In the genomic region with DNA sequence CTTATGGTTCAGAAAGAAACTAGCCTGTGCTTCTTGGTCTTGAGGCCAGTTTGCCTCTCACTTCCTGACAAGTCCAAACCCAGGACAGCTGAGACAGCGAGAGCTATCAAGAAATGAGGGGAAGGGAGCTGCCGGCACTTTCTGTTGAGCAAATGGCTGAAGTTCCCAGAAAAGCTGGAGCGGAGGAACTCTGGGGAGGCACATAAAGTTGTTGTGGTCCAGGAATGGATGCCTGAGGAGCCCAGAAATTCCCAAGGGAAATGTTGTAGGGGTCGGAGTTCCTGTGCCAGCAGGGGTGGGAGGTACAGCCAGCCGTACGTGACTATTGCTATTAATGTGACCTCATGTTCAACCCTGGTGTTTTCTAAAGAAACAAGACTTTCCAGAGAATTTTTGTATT, we compare ENCODE assay signal across 19 cellular contexts.
"Had no signal": no experiment of that assay in that cellular context is flagged by ENCODE, and none has a peak within 500 bp of the region (broad histone marks: within the 10 kb centered on the region; RNA-seq: fewer than 3 reads in every experiment).

No MANE protein-coding gene starts in this region.

- H3K27me3 ChIP-seq: upper lobe of left lung had no signal

- H3K4me3 ChIP-seq: heart right ventricle, left lung, smooth muscle cell, upper lobe of left lung had no signal

- H3K9me3 ChIP-seq: heart right ventricle, left lung, SK-N-SH, upper lobe of left lung had no signal

- H3K36me3 Mint-ChIP-seq: activated naive CD4-positive, alpha-beta T cell treated with anti-CD3 and anti-CD28 coated beads, Interleukin-2, amount 50 U/mL, for 72 hours; stimulated activated memory B cell treated with anti-CD40 and anti-IgM and Interleukin-4, amounts not matched to agents 10 μg/mL and 1 μg/mL and 100 μg/mL, for 72 hours had no signal

- H3K27ac Mint-ChIP-seq: activated CD4-positive, alpha-beta T cell treated with anti-CD3 and anti-CD28 coated beads, Interleukin-2, amount 10 ng/mL, durations not matched to agents 24 days and 14 days; activated naive CD4-positive, alpha-beta T cell treated with anti-CD3 and anti-CD28 coated beads, Interleukin-2, amount 50 U/mL, for 72 hours; endodermal cell; stimulated activated memory B cell treated with anti-CD40 and anti-IgM and Interleukin-4, amounts not matched to agents 10 μg/mL and 1 μg/mL and 100 μg/mL, for 72 hours had no signal

- H3K4me2 ChIP-seq: SK-N-SH, smooth muscle cell had no signal

- H3K9me3 Mint-ChIP-seq: activated CD4-positive, alpha-beta T cell treated with anti-CD3 and anti-CD28 coated beads, Interleukin-2, amount 10 ng/mL, durations not matched to agents 24 days and 14 days; activated naive CD4-positive, alpha-beta T cell treated with anti-CD3 and anti-CD28 coated beads, Interleukin-2, amount 50 U/mL, for 72 hours; endodermal cell; stimulated activated memory B cell treated with anti-CD40 and anti-IgM and Interleukin-4, amounts not matched to agents 10 μg/mL and 1 μg/mL and 100 μg/mL, for 72 hours had no signal

- H3K4me3 Mint-ChIP-seq: activated CD4-positive, alpha-beta T cell treated with anti-CD3 and anti-CD28 coated beads, Interleukin-2, amount 10 ng/mL, durations not matched to agents 24 days and 14 days; endodermal cell; stimulated activated memory B cell treated with anti-CD40 and anti-IgM and Interleukin-4, amounts not matched to agents 10 μg/mL and 1 μg/mL and 100 μg/mL, for 72 hours had no signal

- FAIRE-seq: frontal cortex had no signal

- H3K4me1 Mint-ChIP-seq: activated CD4-positive, alpha-beta T cell treated with anti-CD3 and anti-CD28 coated beads, Interleukin-2, amount 10 ng/mL, durations not matched to agents 24 days and 14 days had no signal

- H3K36me3 ChIP-seq: heart right ventricle, left lung, upper lobe of left lung had no signal

- H3K27ac ChIP-seq: left lung, upper lobe of left lung had no signal

- H3K9ac ChIP-seq: SK-N-SH had no signal

- DNase-seq: activated CD4-positive, alpha-beta T cell treated with anti-CD3 and anti-CD28 coated beads, Interleukin-2, amount 10 ng/mL, durations not matched to agents 24 days and 14 days; activated CD8-positive, alpha-beta memory T cell treated with anti-CD3 and anti-CD28 coated beads for 24 hours; activated effector memory CD4-positive, alpha-beta T cell treated with Interleukin-2 at 50 U/mL for 16 hours; amygdala; endodermal cell; erythroblast; heart right ventricle; islet precursor cell; left lung; posterior cingulate gyrus; Right ventricle myocardium superior; SK-N-SH; stimulated activated CD4-positive, alpha-beta T cell treated with anti-CD3 and anti-CD28 coated beads, Interleukin-1b, Interleukin-23, amount 100 ng/mL, for 48 hours; T-helper 1 cell; upper lobe of left lung had no signal
